In the genomic region with DNA sequence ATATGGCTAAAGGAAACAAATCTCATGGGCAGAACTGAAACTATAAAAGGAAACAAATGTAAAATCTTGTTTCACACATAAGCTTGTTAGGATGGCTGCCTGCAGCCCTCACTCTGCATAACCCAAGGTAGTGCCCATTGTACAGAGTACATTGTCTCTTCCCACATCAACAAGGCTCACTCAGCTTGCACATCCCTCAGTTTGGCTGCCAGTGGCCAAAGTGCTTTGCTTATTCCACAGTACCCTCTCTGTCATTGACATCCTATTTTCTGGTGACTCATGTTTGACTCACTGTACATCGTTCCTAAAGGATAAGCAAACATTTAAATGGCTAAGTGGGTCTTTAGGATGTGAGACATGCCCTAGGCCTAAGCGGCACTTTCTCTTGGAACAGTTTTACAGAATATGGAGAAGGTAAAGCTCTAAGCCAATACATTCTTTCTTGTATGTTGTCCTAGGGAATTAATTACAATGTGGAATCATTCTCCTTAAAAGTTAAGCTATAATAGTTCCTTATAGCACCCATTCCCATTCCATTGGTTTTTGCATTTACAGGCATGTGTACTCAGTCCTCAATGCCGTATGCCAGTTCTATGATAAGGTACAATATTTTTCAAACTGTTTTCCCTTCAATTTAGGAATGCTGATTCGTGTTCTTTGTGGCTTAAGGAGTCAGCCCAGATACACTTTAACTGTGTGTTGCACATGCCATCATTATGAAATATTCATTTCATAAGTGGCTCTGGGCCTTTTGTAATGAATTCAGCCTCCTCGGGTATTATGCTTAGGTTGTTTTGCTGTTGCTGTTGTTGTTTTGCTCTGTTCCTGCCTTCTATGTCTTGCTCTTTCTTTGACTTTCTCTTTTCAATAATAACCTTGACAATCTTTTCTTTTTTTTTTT, we compare ENCODE assay signal across 12 cellular contexts. TPM values are rescaled to one million over a fixed set of nuclear protein-coding genes. Genes with fewer than 3 reads are reported as not detected.
DNase-seq lines count a peak whose midpoint lies in the region; ATAC-seq, FAIRE-seq and TF ChIP-seq lines count a peak whose summit lies in the region.
"Had no signal": no experiment of that assay in that cellular context is flagged by ENCODE, and none has a peak within 500 bp of the region (broad histone marks: within the 10 kb centered on the region; RNA-seq: fewer than 3 reads in every experiment).

No MANE protein-coding gene starts in this region.

- peaks cover 10% of the 10 kb centered on the region for H3K4me1 Mint-ChIP-seq in activated T-cell treated with anti-CD3 and anti-CD28 coated beads, Interleukin-2, amount 50 U/mL, for 4 hours (ENCODE audit: low read depth)

- CTCF ChIA-PET in HEK293T (lab: Yijun Ruan, JAX), result no interaction called here

- H3K27me3 Mint-ChIP-seq in activated T-cell treated with anti-CD3 and anti-CD28 coated beads, Interleukin-2, amount 50 U/mL, for 4 hours (ENCODE audit: low read depth), result no peaks in the 10 kb centered on the region

- no peak overlapping the region for H3K4me3 Mint-ChIP-seq in activated T-cell treated with anti-CD3 and anti-CD28 coated beads, Interleukin-2, amount 50 U/mL, for 4 hours
- H3K4me3 Mint-ChIP-seq: T-helper 1 cell treated with Interleukin-12 subunit alpha and Interleukin-12 subunit beta and Interleukin-4 antibody, amounts not matched to agents 30 μg/mL and 1 μg/mL, for 36 hours had no signal

- POLR2A ChIA-PET in HEK293T (lab: Yijun Ruan, JAX), result no interaction called here

- peak; percentile 21 for DNase-seq in 8988T
- DNase-seq in GM04504 (ENCODE audit: low read depth), result peak; percentile 32
- peak; percentile 58 for DNase-seq in RCC 7860 (ENCODE audit: low spot score)
- peak; percentile 72 for DNase-seq in fibroblast of peridontal ligament (ENCODE audit: extremely low read depth)
- no peak for DNase-seq in activated T-cell treated with anti-CD3 and anti-CD28 coated beads, Interleukin-2, amount 50 U/mL, for 4 hours
- DNase-seq in HEK293T (ENCODE audit: extremely low spot score), result no peak
- no peak for DNase-seq in posterior cingulate gyrus
- no peak for DNase-seq in NCI-H2227 treated with DMSO at 0.1 percent for 48 hours (lab: John Stamatoyannopoulos, UW)
- DNase-seq: body of pancreas; NCI-H1694 treated with DMSO at 0.1 percent for 48 hours; stimulated activated CD4-positive, alpha-beta T cell treated with anti-CD3 and anti-CD28 coated beads, Interleukin-2, amount 100 ng/mL, for 48 hours had no signal

- ATAC-seq in activated T-cell treated with anti-CD3 and anti-CD28 coated beads, Interleukin-2, amount 50 U/mL, for 4 hours, result no peak
- ATAC-seq: body of pancreas had no signal

- intact Hi-C loops in posterior cingulate gyrus (cut with DNase I), result no loop called here

- FAIRE-seq in RCC 7860 (lab: Jason Lieb, UNC), result peak; percentile 62

- no peaks in the 10 kb centered on the region for H3K9me3 Mint-ChIP-seq in activated T-cell treated with anti-CD3 and anti-CD28 coated beads, Interleukin-2, amount 50 U/mL, for 4 hours

- peaks cover 10% of the 10 kb centered on the region for H3K36me3 Mint-ChIP-seq in activated T-cell treated with anti-CD3 and anti-CD28 coated beads, Interleukin-2, amount 50 U/mL, for 4 hours (ENCODE audit: insufficient read depth)

TF ChIP-seq in HEK293T, 16 proteins besides CTCF, POLR2A, EP300 and RAD21:
- TF ChIP-seq HDGF (IDR thresholded peaks at IDR 0.05; ENCODE audit: borderline replicate concordance) (no peak), FOXM1 (IDR thresholded peaks at IDR 0.05; ENCODE audit: borderline replicate concordance) (no peak), NFRKB (IDR thresholded peaks at IDR 0.05) (no peak), SP1 (IDR thresholded peaks at IDR 0.05) (no peak), BHLHE40 (IDR thresholded peaks at IDR 0.05; ENCODE audit: borderline replicate concordance) (no peak), ZNF384 (IDR thresholded peaks at IDR 0.05) (no peak), LEF1 (IDR thresholded peaks at IDR 0.05; ENCODE audit: borderline replicate concordance) (no peak), CTBP1 (IDR thresholded peaks at IDR 0.05; ENCODE audit: borderline replicate concordance) (no peak), PKNOX1 (IDR thresholded peaks at IDR 0.05) (no peak), L3MBTL2 (conservative IDR thresholded peaks at IDR 0.05) (no peak), FOXA1 (IDR thresholded peaks at IDR 0.05) (no peak), TARDBP (IDR thresholded peaks at IDR 0.05) (no peak), ARNT (IDR thresholded peaks at IDR 0.05) (no peak), ELF4 (IDR thresholded peaks at IDR 0.05) (no peak), SUZ12 (IDR thresholded peaks at IDR 0.05) (no peak), FOXK2 (IDR thresholded peaks at IDR 0.05) (no peak)
TF ChIP-seq in HEK293T: peak in this region for 0.

RNA-seq across cellular contexts. Expression of gene ANKEF1, which starts 5.5 kb away (rescaled TPM):
- total RNA-seq in activated T-cell treated with anti-CD3 and anti-CD28 coated beads, Interleukin-2, amount 50 U/mL, for 4 hours, result 1 to 10 TPM in 2 of 3 donors, under 1 TPM in 1; 0.30 to 2.3 (median 1.6) TPM

Comparison
In these comparisons a context has a peak if more than half of its experiments do, and no peak if none do; other contexts are left out.
1. DNase-seq: peak in 8988T (single experiment), GM04504 (single experiment), RCC 7860 (single experiment) and fibroblast of peridontal ligament (single experiment); none in activated T-cell treated with anti-CD3 and anti-CD28 coated beads, Interleukin-2, amount 50 U/mL, for 4 hours (single experiment), HEK293T (single experiment), posterior cingulate gyrus (0 of 10) and NCI-H2227 treated with DMSO at 0.1 percent for 48 hours (single experiment).